15 cellular contexts compared by ENCODE assay signal in the genomic region with DNA sequence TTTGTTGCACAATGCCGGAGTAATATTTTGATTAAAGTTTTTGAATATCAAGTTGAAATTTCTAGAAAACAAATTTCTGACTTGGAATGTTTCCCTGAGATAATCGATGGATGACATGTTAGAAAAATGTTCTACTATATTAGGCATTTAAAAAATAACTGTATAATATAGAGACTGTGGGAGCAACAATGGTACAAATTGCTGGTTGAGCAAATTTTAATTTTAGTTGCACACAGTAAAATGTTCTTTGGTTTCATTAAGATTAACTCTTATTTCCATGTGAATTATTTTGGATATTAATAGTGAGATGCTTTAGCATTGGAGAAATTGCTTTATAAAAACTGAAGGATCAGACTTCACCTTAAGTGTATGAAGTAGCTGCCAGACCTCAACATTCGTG.
"Had no signal": no experiment of that assay in that cellular context is flagged by ENCODE, and none has a peak within 500 bp of the region (broad histone marks: within the 10 kb centered on the region; RNA-seq: fewer than 3 reads in every experiment).

No MANE protein-coding gene starts in this region.

- H3K36me3 ChIP-seq: esophagus muscularis mucosa, heart right ventricle, pancreas, thoracic aorta had no signal

- H3K9me3 Mint-ChIP-seq: activated B cell treated with CpG ODN at 0.5 μM for 24 hours; activated CD4-positive, alpha-beta memory T cell treated with anti-CD3 and anti-CD28 coated beads, Interleukin-2, amount 10 ng/mL, durations not matched to agents 7 days and 5 days; memory B cell had no signal

- H3K4me3 Mint-ChIP-seq: activated B cell treated with CpG ODN at 0.5 μM for 24 hours; activated CD4-positive, alpha-beta memory T cell treated with anti-CD3 and anti-CD28 coated beads, Interleukin-2, amount 10 ng/mL, durations not matched to agents 7 days and 5 days; activated CD8-positive, alpha-beta memory T cell treated with anti-CD3 and anti-CD28 coated beads, Interleukin-2, amount 10 ng/mL, durations not matched to agents 7 days and 5 days; memory B cell had no signal

- H3K4me3 ChIP-seq: esophagus muscularis mucosa, heart right ventricle, pancreas, smooth muscle cell, thoracic aorta had no signal

- DNase-seq: activated B cell treated with CpG ODN at 0.5 μM for 24 hours; activated CD4-positive, alpha-beta memory T cell treated with anti-CD3 and anti-CD28 coated beads, Interleukin-2, amount 10 ng/mL, durations not matched to agents 7 days and 5 days; activated CD4-positive, alpha-beta T cell treated with anti-CD3 and anti-CD28 coated beads for 4 hours; activated CD8-positive, alpha-beta memory T cell treated with anti-CD3 and anti-CD28 coated beads, Interleukin-2, amount 10 ng/mL, durations not matched to agents 7 days and 5 days; activated naive CD4-positive, alpha-beta T cell treated with anti-CD3 and anti-CD28 coated beads, Interleukin-2, amount 50 U/mL, for 16 hours; effector CD4-positive, alpha-beta T cell; heart right ventricle; kidney glomerular epithelial cell; pancreas; stimulated activated CD4-positive, alpha-beta T cell treated with anti-CD3 and anti-CD28 coated beads, Interleukin-4, amount 100 ng/mL, for 1 hour; T-helper 9 cell had no signal

- ATAC-seq: activated CD8-positive, alpha-beta memory T cell treated with anti-CD3 and anti-CD28 coated beads, Interleukin-2, amount 10 ng/mL, durations not matched to agents 7 days and 5 days had no signal

- H3K27ac Mint-ChIP-seq: activated CD4-positive, alpha-beta memory T cell treated with anti-CD3 and anti-CD28 coated beads, Interleukin-2, amount 10 ng/mL, durations not matched to agents 7 days and 5 days; activated CD8-positive, alpha-beta memory T cell treated with anti-CD3 and anti-CD28 coated beads, Interleukin-2, amount 10 ng/mL, durations not matched to agents 7 days and 5 days had no signal

- H3K36me3 Mint-ChIP-seq: memory B cell had no signal

- H3K9me3 ChIP-seq: esophagus muscularis mucosa, heart right ventricle, pancreas, thoracic aorta had no signal

- H3K27me3 ChIP-seq: esophagus muscularis mucosa, heart right ventricle, pancreas had no signal

- H3K27me3 Mint-ChIP-seq: activated B cell treated with CpG ODN at 0.5 μM for 24 hours; activated CD4-positive, alpha-beta memory T cell treated with anti-CD3 and anti-CD28 coated beads, Interleukin-2, amount 10 ng/mL, durations not matched to agents 7 days and 5 days; activated CD8-positive, alpha-beta memory T cell treated with anti-CD3 and anti-CD28 coated beads, Interleukin-2, amount 10 ng/mL, durations not matched to agents 7 days and 5 days; memory B cell had no signal

- H3K27ac ChIP-seq: thoracic aorta had no signal
